ENCODE assay signal across 19 cellular contexts in the genomic region with DNA sequence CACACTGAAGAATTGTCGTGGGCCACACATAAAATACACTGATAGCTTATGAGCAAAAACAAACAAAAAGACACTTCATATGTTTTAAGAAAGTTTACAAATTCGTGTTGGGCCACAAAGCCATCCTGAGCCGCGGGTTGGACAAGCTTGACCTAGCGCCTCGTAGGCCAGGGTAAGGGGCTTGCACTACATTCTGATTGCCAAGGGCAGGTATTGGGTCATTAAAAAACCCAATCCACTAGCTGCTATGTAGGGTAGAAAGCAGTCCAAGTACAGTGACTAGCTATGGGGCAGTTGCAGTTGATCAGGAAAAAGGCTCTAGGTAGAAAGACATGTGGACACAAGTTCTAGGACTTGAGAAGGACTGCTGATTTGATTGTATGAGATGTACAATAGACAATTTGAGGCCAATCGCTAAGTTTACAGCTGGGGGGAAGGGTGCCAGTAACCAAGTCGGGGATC. TPM values are rescaled to one million over a fixed set of nuclear protein-coding genes. Genes with fewer than 3 reads are reported as not detected.
A peak's percentile ranks its signal among the peaks of the same experiment; 100 is the strongest.
DNase-seq lines count a peak whose midpoint lies in the region; ATAC-seq and TF ChIP-seq lines count a peak whose summit lies in the region.
"Had no signal": no experiment of that assay in that cellular context is flagged by ENCODE, and none has a peak within 500 bp of the region (broad histone marks: within the 10 kb centered on the region; RNA-seq: fewer than 3 reads in every experiment).

No MANE protein-coding gene starts in this region.

- CTCF ChIA-PET in GM10248 (lab: Yijun Ruan, JAX), result no interaction called here

- peak overlapping the region; percentile 58 for H3K27ac Mint-ChIP-seq in activated T-cell treated with anti-CD3 and anti-CD28 coated beads, Interleukin-2, amount 50 U/mL, for 24 hours
- peak overlapping the region; percentile 78 for H3K27ac Mint-ChIP-seq in HFFc6
- peak overlapping the region; percentile 1 to 73 (median 50) for H3K27ac Mint-ChIP-seq in immature natural killer cell

- no peaks in the 10 kb centered on the region for H3K27me3 Mint-ChIP-seq in activated T-cell treated with anti-CD3 and anti-CD28 coated beads, Interleukin-2, amount 50 U/mL, for 24 hours
- H3K27me3 Mint-ChIP-seq in HFFc6 (ENCODE audit: insufficient read depth) (peaks cover 2% of the 10 kb centered on the region), immature natural killer cell (ENCODE audit: low read depth in 3 of 3) (peaks cover 0 to 5% (median 2%) of the 10 kb centered on the region in 3 donors)

- no peak overlapping the region for H2AFZ ChIP-seq in smooth muscle cell (ENCODE audit: low read depth)

- no peaks in the 10 kb centered on the region for H3K9me3 ChIP-seq in smooth muscle cell (replicated peaks; ENCODE audit: low read depth)
- H3K9me3 ChIP-seq: lower lobe of right lung had no signal

- H3K4me3 ChIP-seq in smooth muscle cell, result no peak overlapping the region
- H3K4me3 ChIP-seq: dorsolateral prefrontal cortex, lower lobe of right lung had no signal

- H3K27me3 ChIP-seq in smooth muscle cell (ENCODE audit: low read depth), result no peaks in the 10 kb centered on the region
- H3K27me3 ChIP-seq: dorsolateral prefrontal cortex had no signal

- peaks cover 13% of the 10 kb centered on the region for H3K36me3 ChIP-seq in smooth muscle cell (ENCODE audit: low read depth)

- H4K20me1 ChIP-seq in smooth muscle cell (ENCODE audit: low read depth), result peaks cover 77% of the 10 kb centered on the region

- no peak overlapping the region for H3K4me2 ChIP-seq in smooth muscle cell

- TF ChIP-seq CTCF in HFFc6 (IDR thresholded peaks at IDR 0.05), result no peak
- no peak for TF ChIP-seq CTCF in smooth muscle cell (IDR thresholded peaks at IDR 0.05; ENCODE audit: borderline replicate concordance, insufficient read depth, poor library complexity, severe bottlenecking)
- no peak for TF ChIP-seq CTCF in GM10248 (IDR thresholded peaks at IDR 0.05; ENCODE audit: control extremely low read depth, extremely low read depth, low read depth, missing control alignments)

- ATAC-seq in GM21723 (IDR thresholded peaks at IDR 0.05; ENCODE audit: unreplicated experiment), result no peak

- H3K36me3 Mint-ChIP-seq in activated T-cell treated with anti-CD3 and anti-CD28 coated beads, Interleukin-2, amount 50 U/mL, for 24 hours (ENCODE audit: low read depth), result peaks cover 76% of the 10 kb centered on the region
- H3K36me3 Mint-ChIP-seq in HFFc6 (ENCODE audit: low read depth) (peaks cover 63% of the 10 kb centered on the region), immature natural killer cell (peaks cover 10 to 50% (median 35%) of the 10 kb centered on the region in 3 donors)

- POLR2A ChIA-PET in GM10248 (lab: Yijun Ruan, JAX), result no interaction called here

- H3K4me1 Mint-ChIP-seq in activated T-cell treated with anti-CD3 and anti-CD28 coated beads, Interleukin-2, amount 50 U/mL, for 24 hours (ENCODE audit: low read depth), result peaks cover 39% of the 10 kb centered on the region
- H3K4me1 Mint-ChIP-seq in HFFc6 (ENCODE audit: low read depth) (peaks cover 56% of the 10 kb centered on the region), immature natural killer cell (peaks cover 6 to 37% of the 10 kb centered on the region in 2 donors)

- H3K9me3 Mint-ChIP-seq in activated T-cell treated with anti-CD3 and anti-CD28 coated beads, Interleukin-2, amount 50 U/mL, for 24 hours, result no peaks in the 10 kb centered on the region
- H3K9me3 Mint-ChIP-seq in HFFc6 (no peaks in the 10 kb centered on the region), immature natural killer cell (no peaks in the 10 kb centered on the region)

- no peak overlapping the region for H3K9ac ChIP-seq in smooth muscle cell (ENCODE audit: low read depth)

- no peaks in the 10 kb centered on the region for H3K4me1 ChIP-seq in smooth muscle cell (ENCODE audit: low read depth)

- peak; percentile 29 for DNase-seq in activated T-cell treated with anti-CD3 and anti-CD28 coated beads, Interleukin-2, amount 50 U/mL, for 24 hours
- DNase-seq in activated T-cell treated with anti-CD3 and anti-CD28 coated beads, Interleukin-2, amount 50 U/mL, for 1 hour, result no peak
- DNase-seq in HFFc6 (no peak), immature natural killer cell (no peak), smooth muscle cell (lab: John Stamatoyannopoulos, UW; ENCODE audit: unreplicated experiment) (no peak), NCI-H1930 (lab: John Stamatoyannopoulos, UW) (no peak), GM10248 (ENCODE audit: extremely low spot score) (no peak)
- DNase-seq: ACHN; dorsolateral prefrontal cortex; lower lobe of right lung; NCI-H2081; NCI-H526 treated with DMSO at 0.1 percent for 48 hours; OCI-M1; stimulated activated CD4-positive, alpha-beta T cell treated with anti-CD3 and anti-CD28 coated beads, Interleukin-15, amount 100 ng/mL, for 24 hours; stimulated activated naive CD4-positive, alpha-beta T cell treated with Interleukin-2 at 50 U/mL for 16 hours; T-helper 9 cell had no signal

- H3K4me3 Mint-ChIP-seq in activated T-cell treated with anti-CD3 and anti-CD28 coated beads, Interleukin-2, amount 50 U/mL, for 24 hours, result no peak overlapping the region
- H3K4me3 Mint-ChIP-seq in HFFc6 (no peak overlapping the region; the same call in 1 of the 2 replicates), immature natural killer cell (no peak overlapping the region)

- 96% methylated on average over 8 of the region's 8 CpGs for WGBS in smooth muscle cell (ENCODE audit: low lambda C conversion rate)

- no peaks in the 10 kb centered on the region for H3K79me2 ChIP-seq in smooth muscle cell (ENCODE audit: low read depth)

- peak overlapping the region; percentile 34 for H3K27ac ChIP-seq in smooth muscle cell (ENCODE audit: low read depth)
- H3K27ac ChIP-seq: lower lobe of right lung had no signal

- H3F3A ChIP-seq in smooth muscle cell (ENCODE audit: low read depth), result peaks cover 69% of the 10 kb centered on the region

RNA-seq across cellular contexts. Expression of a gene that starts 14.0 kb away (rescaled TPM):
- 100 to 1,000 TPM; 138 to 187 (median 172) TPM for total RNA-seq in HFFc6 (2021; fragmentation: NEBNext Ultra II Directional; extraction: Animal tissue kit (Norgen Biotek cat#: 25700))
- under 1 TPM in 1 of 3 donors, not detected in 2; 0.56 TPM for polyA plus RNA-seq in immature natural killer cell
- 163 and 207 TPM in 2 replicates for total RNA-seq in smooth muscle cell
- polyA plus RNA-seq in smooth muscle cell, result 198 and 252 TPM in 2 replicates

RNA-seq across cellular contexts. Expression of a gene that starts 24.2 kb away (rescaled TPM):
- 100 to 1,000 TPM; 211 to 246 (median 220) TPM for total RNA-seq in HFFc6 (2021; fragmentation: NEBNext Ultra II Directional; extraction: Animal tissue kit (Norgen Biotek cat#: 25700))
- polyA plus RNA-seq in immature natural killer cell (10 to 100 TPM; 25.9 to 59.1 (median 26.9) TPM), smooth muscle cell (11.5 and 22.2 TPM in 2 replicates)
- total RNA-seq in smooth muscle cell, result 182 and 201 TPM in 2 replicates

RNA-seq across cellular contexts. Expression of a gene that starts 26.9 kb away (rescaled TPM):
- total RNA-seq in HFFc6 (2021; fragmentation: NEBNext Ultra II Directional; extraction: Animal tissue kit (Norgen Biotek cat#: 25700)), result not detected
- polyA plus RNA-seq in immature natural killer cell, result not detected
- 0.81 TPM in 1 of 2 replicates, not detected in the other for total RNA-seq in smooth muscle cell
- not detected in 2 replicates for polyA plus RNA-seq in smooth muscle cell
- total RNA-seq: esophagus mucosa, lower lobe of right lung, renal cortical epithelial cell had no signal
